8 cellular contexts compared by ENCODE assay signal in the genomic region with DNA sequence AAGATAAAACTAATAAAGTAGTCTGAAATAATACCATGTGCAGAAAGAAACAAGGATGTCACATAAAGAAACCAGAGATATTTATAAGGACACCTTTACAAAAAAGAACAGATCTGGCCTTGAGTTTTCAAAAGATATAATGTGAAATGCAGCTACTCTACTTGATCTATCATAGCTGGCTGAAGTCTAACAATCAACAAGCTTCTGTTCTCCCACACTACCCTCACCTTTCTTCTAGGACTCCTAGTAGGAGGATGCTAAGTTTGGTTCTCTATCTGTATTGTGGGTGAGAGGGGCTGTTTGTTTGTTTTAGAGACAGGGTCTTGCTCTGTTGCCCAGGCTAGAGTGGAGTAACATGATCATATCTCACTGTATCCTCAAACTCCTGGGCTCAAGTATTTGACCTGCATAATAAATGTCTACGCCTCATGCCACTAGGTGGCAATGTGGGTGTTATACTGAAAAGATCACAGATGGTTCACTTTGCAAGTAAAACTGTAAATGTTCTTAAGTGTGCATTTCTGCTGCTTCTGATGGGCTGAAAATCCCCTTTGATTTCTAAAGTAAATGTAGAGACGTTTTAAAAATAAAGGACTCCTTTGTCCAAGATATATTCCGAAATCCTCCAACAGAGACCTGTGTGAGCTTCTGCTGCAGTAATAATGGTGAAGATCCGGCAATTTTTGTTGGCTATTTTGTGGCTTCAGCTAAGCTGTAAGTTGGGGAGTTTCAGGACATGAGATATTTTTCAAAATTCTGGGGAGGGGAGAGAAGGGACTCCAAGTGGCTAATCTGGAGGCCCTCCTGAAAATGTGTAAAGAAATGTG.
DNase-seq lines count a peak whose midpoint lies in the region; ATAC-seq and TF ChIP-seq lines count a peak whose summit lies in the region.

No MANE protein-coding gene starts in this region.

- no peak for ATAC-seq in activated CD8-positive, alpha-beta memory T cell treated with anti-CD3 and anti-CD28 coated beads, Interleukin-2, amount 10 ng/mL, durations not matched to agents 7 days and 5 days
- ATAC-seq in HG03565 (IDR thresholded peaks at IDR 0.05; ENCODE audit: unreplicated experiment) (peak; percentile 51), left colon (peak; percentile 74)

- TF ChIP-seq CTCF in type B pancreatic cell (conservative IDR thresholded peaks at IDR 0.05), result peak; percentile 81

- H3K9me3 Mint-ChIP-seq in activated CD8-positive, alpha-beta memory T cell treated with anti-CD3 and anti-CD28 coated beads, Interleukin-2, amount 10 ng/mL, durations not matched to agents 7 days and 5 days (ENCODE audit: low read depth), result no peaks in the 10 kb centered on the region
- no peaks in the 10 kb centered on the region for H3K9me3 Mint-ChIP-seq in type B pancreatic cell

- peak overlapping the region; percentile 40 for H3K4me3 Mint-ChIP-seq in activated CD8-positive, alpha-beta memory T cell treated with anti-CD3 and anti-CD28 coated beads, Interleukin-2, amount 10 ng/mL, durations not matched to agents 7 days and 5 days
- H3K4me3 Mint-ChIP-seq in type B pancreatic cell, result no peak overlapping the region

- no peaks in the 10 kb centered on the region for H3K36me3 Mint-ChIP-seq in activated CD8-positive, alpha-beta memory T cell treated with anti-CD3 and anti-CD28 coated beads, Interleukin-2, amount 10 ng/mL, durations not matched to agents 7 days and 5 days
- H3K36me3 Mint-ChIP-seq in type B pancreatic cell, result no peaks in the 10 kb centered on the region

- H3K4me1 Mint-ChIP-seq in activated CD8-positive, alpha-beta memory T cell treated with anti-CD3 and anti-CD28 coated beads, Interleukin-2, amount 10 ng/mL, durations not matched to agents 7 days and 5 days, result no peaks in the 10 kb centered on the region
- no peaks in the 10 kb centered on the region for H3K4me1 Mint-ChIP-seq in type B pancreatic cell (ENCODE audit: unreplicated experiment)

- intact Hi-C loops in left colon (cut with DNase I, micrococcal nuclease), result loop anchor here in 1 of 2 donors (5.0 kb wide), 1 partner anchor 58 kb away; no protein-coding TSS in a partner anchor

- peak overlapping the region; percentile 32 for H3K27ac Mint-ChIP-seq in activated CD8-positive, alpha-beta memory T cell treated with anti-CD3 and anti-CD28 coated beads, Interleukin-2, amount 10 ng/mL, durations not matched to agents 7 days and 5 days
- no peak overlapping the region for H3K27ac Mint-ChIP-seq in type B pancreatic cell

- DNase-seq in activated CD8-positive, alpha-beta memory T cell treated with anti-CD3 and anti-CD28 coated beads, Interleukin-2, amount 10 ng/mL, durations not matched to agents 7 days and 5 days, result peak; percentile 19
- no peak for DNase-seq in activated CD8-positive, alpha-beta memory T cell treated with anti-CD3 and anti-CD28 coated beads, Interleukin-2, amount 50 U/mL, for 48 hours
- peak; percentile 38 for DNase-seq in RPMI8226
- DNase-seq in cerebellar cortex (ENCODE audit: low spot score), result peak; percentile 58
- peak; percentile 28 to 72 for DNase-seq in left colon
- no peak for DNase-seq in type B pancreatic cell (ENCODE audit: extremely low spot score, unreplicated experiment)
- no peak for DNase-seq in NCI-H1436 (lab: John Stamatoyannopoulos, UW)

- CTCF ChIA-PET in activated CD8-positive, alpha-beta memory T cell treated with anti-CD3 and anti-CD28 coated beads, Interleukin-2, amount 10 ng/mL, durations not matched to agents 7 days and 5 days (lab: Charles Lee), result no interaction called here

- H3K27me3 Mint-ChIP-seq in activated CD8-positive, alpha-beta memory T cell treated with anti-CD3 and anti-CD28 coated beads, Interleukin-2, amount 10 ng/mL, durations not matched to agents 7 days and 5 days, result no peaks in the 10 kb centered on the region
- peaks cover 14% of the 10 kb centered on the region for H3K27me3 Mint-ChIP-seq in type B pancreatic cell

Comparison
In these comparisons a context has a peak if more than half of its experiments do, and no peak if none do; other contexts are left out.
1. DNase-seq: peak in activated CD8-positive, alpha-beta memory T cell treated with anti-CD3 and anti-CD28 coated beads, Interleukin-2, amount 10 ng/mL, durations not matched to agents 7 days and 5 days (single experiment), RPMI8226 (single experiment), cerebellar cortex (single experiment) and left colon (2 of 2); none in activated CD8-positive, alpha-beta memory T cell treated with anti-CD3 and anti-CD28 coated beads, Interleukin-2, amount 50 U/mL, for 48 hours (single experiment), type B pancreatic cell (single experiment) and NCI-H1436 (single experiment).